In genomic region chr2:216777637-216778273, GRCh38 we compare ENCODE assay signal across 8 cellular contexts.
DNase-seq lines count a peak whose midpoint lies in the region; ATAC-seq and TF ChIP-seq lines count a peak whose summit lies in the region.

No MANE protein-coding gene starts in this region.

- TF ChIP-seq CTCF in activated CD8-positive, alpha-beta T cell treated with anti-CD3 and anti-CD28 coated beads for 36 hours (IDR thresholded peaks at IDR 0.05), result peak; percentile 77
- peak; percentile 25 to 52 (median 42) for TF ChIP-seq CTCF in transverse colon (IDR thresholded peaks at IDR 0.05)

- H3K4me1 ChIP-seq in transverse colon, result peaks cover 0 to 4% (median 0%) of the 10 kb centered on the region in 4 donors

- 76 to 80% methylated on average over 4 to 9 of the region's 9 CpGs for WGBS in transverse colon (ENCODE audit: low coverage in 1 of 2), 2 donors

- TF ChIP-seq EP300 in transverse colon (IDR thresholded peaks at IDR 0.05; ENCODE audit: low read depth), result no peak

- H3K36me3 Mint-ChIP-seq in activated CD8-positive, alpha-beta T cell treated with anti-CD3 and anti-CD28 coated beads for 36 hours (ENCODE audit: low read depth), result no peaks in the 10 kb centered on the region

- CTCF ChIA-PET in activated CD8-positive, alpha-beta T cell treated with anti-CD3 and anti-CD28 coated beads for 36 hours (lab: Charles Lee), result interaction anchor here (1.1 to 1.4 kb wide), 4 partner anchors 8 to 873 kb away, joined by 3 to 4 read pairs (median 3); no protein-coding TSS in a partner anchor

- H3K27me3 ChIP-seq in transverse colon, result no peaks in the 10 kb centered on the region

- no peaks in the 10 kb centered on the region for H3K4me1 Mint-ChIP-seq in activated CD8-positive, alpha-beta T cell treated with anti-CD3 and anti-CD28 coated beads for 36 hours (ENCODE audit: low read depth)

- H3K27me3 Mint-ChIP-seq in activated CD8-positive, alpha-beta T cell treated with anti-CD3 and anti-CD28 coated beads for 36 hours, result peaks cover 3% of the 10 kb centered on the region

- H3K27ac ChIP-seq in transverse colon, result no peak overlapping the region

- intact Hi-C loops in activated CD8-positive, alpha-beta T cell treated with anti-CD3 and anti-CD28 coated beads for 36 hours (cut with micrococcal nuclease), result no loop called here
- intact Hi-C loops in transverse colon (cut with DNase I; ENCODE audit: low total_unique reads) (no loop called here), cardiac septum (cut with DNase I) (loop anchor here (10.0 kb wide), 1 partner anchor 387 kb away; no protein-coding TSS in a partner anchor)

- no peak overlapping the region for H3K4me3 Mint-ChIP-seq in activated CD8-positive, alpha-beta T cell treated with anti-CD3 and anti-CD28 coated beads for 36 hours

- ATAC-seq in GM19397 (IDR thresholded peaks at IDR 0.05; ENCODE audit: unreplicated experiment), result peak; percentile 90
- ATAC-seq in HG03280 (IDR thresholded peaks at IDR 0.05; ENCODE audit: unreplicated experiment), result peak; percentile 98
- ATAC-seq in activated CD8-positive, alpha-beta T cell treated with anti-CD3 and anti-CD28 coated beads for 36 hours, result peak; percentile 99

- no peaks in the 10 kb centered on the region for H3K9me3 ChIP-seq in transverse colon

- H3K36me3 ChIP-seq in transverse colon, result no peaks in the 10 kb centered on the region

- no peak overlapping the region for H3K4me3 ChIP-seq in transverse colon

- no peaks in the 10 kb centered on the region for H3K9me3 Mint-ChIP-seq in activated CD8-positive, alpha-beta T cell treated with anti-CD3 and anti-CD28 coated beads for 36 hours

- no peak for TF ChIP-seq POLR2A in transverse colon (IDR thresholded peaks at IDR 0.05)

- H3K27ac Mint-ChIP-seq in activated CD8-positive, alpha-beta T cell treated with anti-CD3 and anti-CD28 coated beads for 36 hours, result no peak overlapping the region

- DNase-seq in ELR (ENCODE audit: low read depth), result peak; percentile 88
- peak; percentile 51 for DNase-seq in NCI-H345 treated with DMSO at 0.1 percent for 48 hours (lab: John Stamatoyannopoulos, UW; ENCODE audit: unreplicated experiment)
- peak; percentile 70 for DNase-seq in activated CD8-positive, alpha-beta T cell treated with anti-CD3 and anti-CD28 coated beads for 36 hours
- DNase-seq in iPS-NIHi7 (ENCODE audit: extremely low spot score), result peak; percentile 89
- no peak for DNase-seq in transverse colon
- no peak for DNase-seq in cardiac septum (ENCODE audit: low spot score)

- POLR2A ChIA-PET in activated CD8-positive, alpha-beta T cell treated with anti-CD3 and anti-CD28 coated beads for 36 hours (lab: Charles Lee), result no interaction called here

- in situ Hi-C loops in transverse colon (cut with MboI; ENCODE audit: low pct_ligation_motif_present in 1 of 4, low pct_unique_long_range_greater_than_20kb in 1 of 4, low sequenced_read_pairs in 3 of 4), result no loop called here

Comparison
In these comparisons a context has a peak if more than half of its experiments do, and no peak if none do; other contexts are left out.
1. DNase-seq: peak in ELR (single experiment), NCI-H345 treated with DMSO at 0.1 percent for 48 hours (single experiment), activated CD8-positive, alpha-beta T cell treated with anti-CD3 and anti-CD28 coated beads for 36 hours (single experiment) and iPS-NIHi7 (single experiment); none in transverse colon (single experiment) and cardiac septum (single experiment).
2. Peak in every context shown above with its lines, with median percentiles within 50 percentile points of each other: ATAC-seq.